In genomic region chr14:68042002-68042401, GRCh38 we compare ENCODE assay signal across 1 cellular context.
TF ChIP-seq lines count a peak whose summit lies in the region.

No MANE protein-coding gene starts in this region.

TF ChIP-seq in H1, 55 proteins besides CTCF, POLR2A, EP300 and RAD21 (continued from another document):
- TF ChIP-seq SP1 (IDR thresholded peaks at IDR 0.05; ENCODE audit: low read depth, low read length) (no peak), JUN (IDR thresholded peaks at IDR 0.05; ENCODE audit: low read depth, low read length) (no peak), PHF8 (conservative IDR thresholded peaks at IDR 0.05; ENCODE audit: low read depth, low read length) (no peak), SIRT6 (IDR thresholded peaks at IDR 0.05; ENCODE audit: low read length) (no peak), MAFK (IDR thresholded peaks at IDR 0.05; ENCODE audit: low read depth, low read length) (no peak)
